Comparison of ENCODE assay signal across 8 cellular contexts in genomic region chr5:67246108-67246507, GRCh38. TPM values are rescaled to one million over a fixed set of nuclear protein-coding genes. Genes with fewer than 3 reads are reported as not detected.
DNase-seq lines count a peak whose midpoint lies in the region; ATAC-seq and TF ChIP-seq lines count a peak whose summit lies in the region.

No MANE protein-coding gene starts in this region.

- in situ Hi-C loops in GM13977 (cut with MboI; ENCODE audit: low pct_unique_long_range_greater_than_20kb, low sequenced_read_pairs, unreplicated experiment) = loop anchor here (10.0 kb wide), 1 partner anchor 1009 kb away; no protein-coding TSS in a partner anchor

- peak; percentile 58 for TF ChIP-seq CTCF in GM13977 (IDR thresholded peaks at IDR 0.05; ENCODE audit: extremely low read depth, insufficient read depth, missing control alignments)
- TF ChIP-seq CTCF in adrenal gland (IDR thresholded peaks at IDR 0.05) = peak; percentile 71 to 92 (median 82)
- TF ChIP-seq CTCF in heart left ventricle (IDR thresholded peaks at IDR 0.05) = peak; percentile 66 to 86 (median 80)

- TF ChIP-seq POLR2A in adrenal gland (IDR thresholded peaks at IDR 0.05) = no peak
- no peak for TF ChIP-seq POLR2A in heart left ventricle (IDR thresholded peaks at IDR 0.05)

- ATAC-seq in heart left ventricle = peak in 3 of 4 donors; percentile 28 to 55 (median 42)
- no peak for ATAC-seq in GM21360 (IDR thresholded peaks at IDR 0.05; ENCODE audit: unreplicated experiment)

- H3K27ac ChIP-seq in adrenal gland = peak overlapping the region in 2 of 5 donors; percentile 0 to 9
- H3K27ac ChIP-seq in heart left ventricle = peak overlapping the region in 4 of 12 donors; percentile 32 to 65 (median 32)

- H3K4me1 ChIP-seq in adrenal gland (replicated peaks in 1 of 2) (no peaks in the 10 kb centered on the region), heart left ventricle (peaks cover 0 to 35% (median 18%) of the 10 kb centered on the region in 12 donors)

- no peaks in the 10 kb centered on the region for H3K36me3 ChIP-seq in adrenal gland (replicated peaks in 1 of 2)
- H3K36me3 ChIP-seq in heart left ventricle = no peaks in the 10 kb centered on the region

- 0 to 3% (median 2%) methylated on average over 2 of the region's 2 CpGs for WGBS in adrenal gland, 4 donors
- WGBS in heart left ventricle, 4 donors = 2 to 5% (median 4%) methylated on average over 2 of the region's 2 CpGs

- H3K9me3 ChIP-seq in adrenal gland (replicated peaks in 1 of 3) (no peaks in the 10 kb centered on the region), heart left ventricle (no peaks in the 10 kb centered on the region)

- H3K27me3 ChIP-seq in adrenal gland (no peaks in the 10 kb centered on the region), heart left ventricle (no peaks in the 10 kb centered on the region)

- DNase-seq in AG08396 (ENCODE audit: low spot score) = peak; percentile 17
- DNase-seq in GM13977 (ENCODE audit: low spot score) = peak; percentile 30
- DNase-seq in NCI-H2171 (lab: John Stamatoyannopoulos, UW) = peak; percentile 24
- peak in 1 of 7 donors; percentile 23 for DNase-seq in adrenal gland
- peak in 1 of 5 donors; percentile 31 for DNase-seq in heart left ventricle
- DNase-seq in putamen (ENCODE audit: low spot score) = peak; percentile 84
- no peak for DNase-seq in hepatic stellate cell (ENCODE audit: low spot score)

- intact Hi-C loops in adrenal gland (cut with DNase I) = loop anchor here in 1 of 2 donors (10.0 kb wide), 1 partner anchor 119 kb away; no protein-coding TSS in a partner anchor
- intact Hi-C loops in heart left ventricle (cut with DNase I) = loop anchor here (2.0 to 10.0 kb wide), 16 partner anchors 151 to 1719 kb away; no protein-coding TSS in a partner anchor

- H3K4me3 ChIP-seq in adrenal gland (no peak overlapping the region), heart left ventricle (no peak overlapping the region)

RNA-seq across cellular contexts. Expression of gene CD180, which starts 49.5 kb away (rescaled TPM):
- total RNA-seq in adrenal gland = 1 to 10 TPM in 7 of 8 donors, under 1 TPM in 1; 0.79 to 3.6 (median 2.2) TPM
- polyA plus RNA-seq in adrenal gland = 1 to 10 TPM in 2 of 3 donors, under 1 TPM in 1; 0.37 to 1.3 (median 1.1) TPM
- 1 to 10 TPM in 2 of 9 donors, under 1 TPM in 7; 0.18 to 7.7 (median 0.36) TPM for total RNA-seq in heart left ventricle
- polyA plus RNA-seq in heart left ventricle = under 1 TPM; 0.08 to 0.18 TPM
